ENCODE assay signal across 8 cellular contexts in the genomic region with DNA sequence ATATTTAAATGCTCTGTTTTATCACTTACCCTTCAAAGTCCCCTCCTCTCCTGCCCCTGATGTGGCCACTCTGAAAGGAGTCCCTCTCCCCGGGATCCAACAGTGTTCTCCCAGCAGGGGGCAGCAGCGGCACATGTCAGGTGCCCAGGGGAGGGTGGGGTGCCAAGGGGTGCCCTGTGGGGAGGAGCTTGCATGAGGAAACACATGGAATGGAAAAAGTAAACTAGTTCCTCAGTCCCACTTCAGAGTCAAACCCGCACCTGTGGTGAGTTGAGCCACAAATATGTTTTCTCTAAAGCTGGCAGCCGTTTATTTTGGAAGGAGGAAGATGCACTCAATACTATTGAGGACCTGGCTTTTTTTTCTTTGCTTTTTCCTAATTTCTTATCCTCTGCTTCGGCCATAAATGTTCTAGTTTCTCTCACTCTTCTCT. TPM values are rescaled to one million over a fixed set of nuclear protein-coding genes. Genes with fewer than 3 reads are reported as not detected.
A peak's percentile ranks its signal among the peaks of the same experiment; 100 is the strongest.
DNase-seq lines count a peak whose midpoint lies in the region; ATAC-seq and TF ChIP-seq lines count a peak whose summit lies in the region.

No MANE protein-coding gene starts in this region.

- CTCF ChIA-PET in GM10248 (lab: Yijun Ruan, JAX): interaction anchor here (0.6 to 3.7 kb wide), 33 partner anchors 8 to 361 kb away, joined by 3 to 54 read pairs (median 4); no protein-coding TSS in a partner anchor

- intact Hi-C loops in right cardiac atrium (cut with DNase I): loop anchor here in 3 of 4 donors (2.0 to 10.0 kb wide), 3 partner anchors 75 to 78 kb away; no protein-coding TSS in a partner anchor
- intact Hi-C loops in sciatic nerve (cut with DNase I): loop anchor here (10.0 kb wide), 1 partner anchor 75 kb away; no protein-coding TSS in a partner anchor

- peak; percentile 74 for TF ChIP-seq CTCF in GM10248 (IDR thresholded peaks at IDR 0.05; ENCODE audit: control extremely low read depth, extremely low read depth, low read depth, missing control alignments)

- POLR2A ChIA-PET in GM10248 (lab: Yijun Ruan, JAX): no interaction called here

- no peaks in the 10 kb centered on the region for H3K9me3 ChIP-seq in right cardiac atrium (ENCODE audit: control insufficient read depth, low read length)

- H3K27ac ChIP-seq in right cardiac atrium (ENCODE audit: low read length): no peak overlapping the region

- H3K4me1 ChIP-seq in right cardiac atrium (ENCODE audit: control insufficient read depth, insufficient read depth, low read length): no peaks in the 10 kb centered on the region

- ATAC-seq in HG02678 (IDR thresholded peaks at IDR 0.05; ENCODE audit: unreplicated experiment): peak; percentile 72
- peak; percentile 94 to 95 for ATAC-seq in right cardiac atrium
- ATAC-seq in sciatic nerve: peak; percentile 98
- ATAC-seq in HG03442 (IDR thresholded peaks at IDR 0.05; ENCODE audit: unreplicated experiment): no peak

- no peaks in the 10 kb centered on the region for H3K27me3 ChIP-seq in right cardiac atrium (ENCODE audit: control insufficient read depth, insufficient read depth)

- 18% methylated on average over 5 of the region's 5 CpGs for WGBS in right cardiac atrium

- DNase-seq in GM10248 (ENCODE audit: extremely low spot score) (peak; percentile 89), NCI-H2081 treated with DMSO at 0.1 percent for 48 hours (lab: John Stamatoyannopoulos, UW) (peak; percentile 35), T-helper 9 cell (peak; percentile 98), amygdala (lab: John Stamatoyannopoulos, UW) (peak in 55 of 56 donors; percentile 24 to 86 (median 67)), right cardiac atrium (peak; percentile 87 to 95 (median 95)), sciatic nerve (ENCODE audit: low spot score) (peak; percentile 92)

- no peak overlapping the region for H3K4me3 ChIP-seq in right cardiac atrium (ENCODE audit: low read length)

RNA-seq across cellular contexts. Expression of a gene that starts 30.1 kb away (rescaled TPM):
- 1 to 10 TPM; 3.3 to 4.5 (median 3.6) TPM for total RNA-seq in right cardiac atrium
- 2.2 TPM for polyA plus RNA-seq in right cardiac atrium
- total RNA-seq in sciatic nerve: 10.0 TPM

RNA-seq across cellular contexts. Expression of a gene that starts 40.9 kb away (rescaled TPM):
- total RNA-seq in right cardiac atrium (1 to 10 TPM; 4.9 to 7.6 (median 6.9) TPM), sciatic nerve (8.7 TPM)
- 3.0 TPM for polyA plus RNA-seq in right cardiac atrium

RNA-seq across cellular contexts. Expression of a gene that starts 41.0 kb away (rescaled TPM):
- total RNA-seq in right cardiac atrium (10 to 100 TPM in 2 of 4 donors, 1 to 10 TPM in 2; 8.3 to 10.2 (median 9.6) TPM), sciatic nerve (13.5 TPM)
- polyA plus RNA-seq in right cardiac atrium: 10.3 TPM

Comparison
In these comparisons a context has a peak if more than half of its experiments do, and no peak if none do; other contexts are left out.
1. DNase-seq: peak in every context shown above with its lines; median percentile 98 in T-helper 9 cell; 95 in right cardiac atrium; 92 in sciatic nerve; 89 in GM10248; 67 in amygdala; 35 in NCI-H2081 treated with DMSO at 0.1 percent for 48 hours.